In genomic region chr3:174633342-174633741, GRCh38 we compare ENCODE assay signal across 38 cellular contexts.
"Had no signal": no experiment of that assay in that cellular context is flagged by ENCODE, and none has a peak within 500 bp of the region (broad histone marks: within the 10 kb centered on the region; RNA-seq: fewer than 3 reads in every experiment).

No MANE protein-coding gene starts in this region.

- H3K9me3 Mint-ChIP-seq: activated naive CD8-positive, alpha-beta T cell treated with anti-CD3 and anti-CD28 coated beads for 36 hours; activated naive CD8-positive, alpha-beta T cell treated with anti-CD3 and anti-CD28 coated beads, Interleukin-2, amount 10 ng/mL, durations not matched to agents 7 days and 5 days; activated naive CD8-positive, alpha-beta T cell treated with anti-CD3 and anti-CD28 coated beads, Interleukin-2, amount 50 U/mL, for 24 hours; activated T-helper 1 cell treated with anti-CD3 and anti-CD28 coated beads, Interleukin-12 subunit alpha, Interleukin-12 subunit beta, Interleukin-2, Interleukin-4 antibody, amounts not matched to agents 30 ng/mL and 10 ng/mL and 1 ng/mL, durations not matched to agents 14 hours and 24 hours and 36 hours; activated T-helper 2 cell treated with anti-CD3 and anti-CD28 coated beads, Interferon-gamma antibody, Interleukin-2, Interleukin-4, amounts not matched to agents 10 μg/mL and 5 μg/mL and 100 μg/mL, durations not matched to agents 14 hours and 24 hours and 36 hours had no signal

- H3K27me3 ChIP-seq: adrenal gland, ascending aorta, body of pancreas, brain microvascular endothelial cell, breast epithelium, cardiac muscle cell had no signal

- H3K4me3 Mint-ChIP-seq: activated naive CD4-positive, alpha-beta T cell treated with anti-CD3 and anti-CD28 coated beads for 36 hours; activated naive CD4-positive, alpha-beta T cell treated with anti-CD3 and anti-CD28 coated beads, Interleukin-2, amount 10 ng/mL, durations not matched to agents 7 days and 5 days; activated naive CD4-positive, alpha-beta T cell treated with anti-CD3 and anti-CD28 coated beads, Interleukin-2, amount 50 U/mL, for 24 hours; activated naive CD8-positive, alpha-beta T cell; activated naive CD8-positive, alpha-beta T cell treated with anti-CD3 and anti-CD28 coated beads for 36 hours; activated naive CD8-positive, alpha-beta T cell treated with anti-CD3 and anti-CD28 coated beads, Interleukin-2, amount 10 ng/mL, durations not matched to agents 7 days and 5 days; activated naive CD8-positive, alpha-beta T cell treated with anti-CD3 and anti-CD28 coated beads, Interleukin-2, amount 50 U/mL, for 24 hours; activated T-cell treated with anti-CD3 and anti-CD28 coated beads, Interleukin-2, amount 50 U/mL, for 24 hours; activated T-cell treated with anti-CD3 and anti-CD28 coated beads, Interleukin-2, amount 50 U/mL, for 4 hours; activated T-cell treated with anti-CD3 and anti-CD28 coated beads, Interleukin-2, amount 50 U/mL, for 72 hours; activated T-helper 1 cell treated with anti-CD3 and anti-CD28 coated beads, Interleukin-12 subunit alpha, Interleukin-12 subunit beta, Interleukin-2, Interleukin-4 antibody, amounts not matched to agents 30 ng/mL and 10 ng/mL and 1 ng/mL, durations not matched to agents 14 hours and 24 hours and 36 hours; activated T-helper 17 cell treated with anti-CD3 and anti-CD28 coated beads, Interleukin-2, amount 50 U/mL, for 72 hours; brain; central memory CD8-positive, alpha-beta T cell had no signal

- H3K4me3 ChIP-seq: adrenal gland, ascending aorta, body of pancreas, breast epithelium, cardiac muscle cell had no signal

- H3K27ac Mint-ChIP-seq: activated naive CD4-positive, alpha-beta T cell treated with anti-CD3 and anti-CD28 coated beads for 36 hours; activated naive CD4-positive, alpha-beta T cell treated with anti-CD3 and anti-CD28 coated beads, Interleukin-2, amount 10 ng/mL, durations not matched to agents 7 days and 5 days; activated naive CD4-positive, alpha-beta T cell treated with anti-CD3 and anti-CD28 coated beads, Interleukin-2, amount 50 U/mL, for 24 hours; activated naive CD4-positive, alpha-beta T cell treated with anti-CD3 and anti-CD28 coated beads, Interleukin-2, amount 50 U/mL, for 72 hours; activated naive CD8-positive, alpha-beta T cell; activated naive CD8-positive, alpha-beta T cell treated with anti-CD3 and anti-CD28 coated beads for 36 hours; activated naive CD8-positive, alpha-beta T cell treated with anti-CD3 and anti-CD28 coated beads, Interleukin-2, amount 10 ng/mL, durations not matched to agents 7 days and 5 days; activated naive CD8-positive, alpha-beta T cell treated with anti-CD3 and anti-CD28 coated beads, Interleukin-2, amount 50 U/mL, for 24 hours; activated T-cell treated with anti-CD3 and anti-CD28 coated beads, Interleukin-2, amount 50 U/mL, for 24 hours; activated T-cell treated with anti-CD3 and anti-CD28 coated beads, Interleukin-2, amount 50 U/mL, for 72 hours; activated T-helper 1 cell treated with anti-CD3 and anti-CD28 coated beads, Interleukin-12 subunit alpha, Interleukin-12 subunit beta, Interleukin-2, Interleukin-4 antibody, amounts not matched to agents 30 ng/mL and 10 ng/mL and 1 ng/mL, durations not matched to agents 14 hours and 24 hours and 36 hours; activated T-helper 17 cell treated with anti-CD3 and anti-CD28 coated beads, Interleukin-2, amount 50 U/mL, for 72 hours; activated T-helper 2 cell treated with anti-CD3 and anti-CD28 coated beads, Interferon-gamma antibody, Interleukin-2, Interleukin-4, amounts not matched to agents 10 μg/mL and 5 μg/mL and 100 μg/mL, durations not matched to agents 14 hours and 24 hours and 36 hours; brain had no signal

- H3K27ac ChIP-seq: adrenal gland, ascending aorta, body of pancreas, brain microvascular endothelial cell, breast epithelium, cardiac muscle cell had no signal

- H3K27me3 Mint-ChIP-seq: activated naive CD4-positive, alpha-beta T cell treated with anti-CD3 and anti-CD28 coated beads, Interleukin-2, amount 10 ng/mL, durations not matched to agents 7 days and 5 days; activated naive CD4-positive, alpha-beta T cell treated with anti-CD3 and anti-CD28 coated beads, Interleukin-2, amount 50 U/mL, for 24 hours; activated naive CD8-positive, alpha-beta T cell; activated naive CD8-positive, alpha-beta T cell treated with anti-CD3 and anti-CD28 coated beads, Interleukin-2, amount 10 ng/mL, durations not matched to agents 7 days and 5 days; activated naive CD8-positive, alpha-beta T cell treated with anti-CD3 and anti-CD28 coated beads, Interleukin-2, amount 50 U/mL, for 24 hours; activated T-cell treated with anti-CD3 and anti-CD28 coated beads, Interleukin-2, amount 50 U/mL, for 24 hours; activated T-helper 17 cell treated with anti-CD3 and anti-CD28 coated beads, Interleukin-2, amount 50 U/mL, for 72 hours; brain; central memory CD8-positive, alpha-beta T cell had no signal

- H3K4me1 Mint-ChIP-seq: activated naive CD4-positive, alpha-beta T cell treated with anti-CD3 and anti-CD28 coated beads, Interleukin-2, amount 10 ng/mL, durations not matched to agents 7 days and 5 days; activated naive CD4-positive, alpha-beta T cell treated with anti-CD3 and anti-CD28 coated beads, Interleukin-2, amount 50 U/mL, for 24 hours; activated naive CD8-positive, alpha-beta T cell treated with anti-CD3 and anti-CD28 coated beads for 36 hours; activated naive CD8-positive, alpha-beta T cell treated with anti-CD3 and anti-CD28 coated beads, Interleukin-2, amount 10 ng/mL, durations not matched to agents 7 days and 5 days; activated naive CD8-positive, alpha-beta T cell treated with anti-CD3 and anti-CD28 coated beads, Interleukin-2, amount 50 U/mL, for 24 hours; activated T-helper 17 cell treated with anti-CD3 and anti-CD28 coated beads, Interleukin-2, amount 50 U/mL, for 72 hours; brain; central memory CD8-positive, alpha-beta T cell had no signal

- ATAC-seq: activated naive CD4-positive, alpha-beta T cell treated with anti-CD3 and anti-CD28 coated beads, Interleukin-2, amount 50 U/mL, for 72 hours; activated naive CD8-positive, alpha-beta T cell treated with anti-CD3 and anti-CD28 coated beads, Interleukin-2, amount 50 U/mL, for 24 hours; activated T-cell treated with anti-CD3 and anti-CD28 coated beads, Interleukin-2, amount 50 U/mL, for 4 hours; activated T-cell treated with anti-CD3 and anti-CD28 coated beads, Interleukin-2, amount 50 U/mL, for 72 hours; activated T-helper 17 cell treated with anti-CD3 and anti-CD28 coated beads, Interleukin-2, amount 50 U/mL, for 72 hours; body of pancreas had no signal

- H3K4me1 ChIP-seq: adrenal gland, ascending aorta, body of pancreas, breast epithelium had no signal

- DNase-seq: activated effector memory CD4-positive, alpha-beta T cell treated with anti-CD3 and anti-CD28 coated beads, Interleukin-2, amount 50 U/mL, for 16 hours; activated effector memory CD4-positive, alpha-beta T cell treated with Interleukin-2 at 50 U/mL for 16 hours; activated gamma-delta T cell; activated gamma-delta T cell treated with Interleukin-2 at 50 U/mL for 16 hours; activated naive CD4-positive, alpha-beta T cell; activated naive CD4-positive, alpha-beta T cell treated with anti-CD3 and anti-CD28 coated beads for 36 hours; activated naive CD4-positive, alpha-beta T cell treated with anti-CD3 and anti-CD28 coated beads, Interleukin-2, amount 10 ng/mL, durations not matched to agents 7 days and 5 days; activated naive CD4-positive, alpha-beta T cell treated with anti-CD3 and anti-CD28 coated beads, Interleukin-2, amount 50 U/mL, for 16 hours; activated naive CD4-positive, alpha-beta T cell treated with Interleukin-2 at 50 U/mL for 16 hours; activated naive CD8-positive, alpha-beta T cell treated with anti-CD3 and anti-CD28 coated beads for 36 hours; activated naive CD8-positive, alpha-beta T cell treated with anti-CD3 and anti-CD28 coated beads, Interleukin-2, amount 10 ng/mL, durations not matched to agents 7 days and 5 days; activated naive CD8-positive, alpha-beta T cell treated with anti-CD3 and anti-CD28 coated beads, Interleukin-2, amount 50 U/mL, for 24 hours; activated T-cell treated with anti-CD3 and anti-CD28 coated beads, Interleukin-2, amount 50 U/mL, for 1 hour; activated T-cell treated with anti-CD3 and anti-CD28 coated beads, Interleukin-2, amount 50 U/mL, for 24 hours; activated T-cell treated with anti-CD3 and anti-CD28 coated beads, Interleukin-2, amount 50 U/mL, for 4 hours; activated T-cell treated with anti-CD3 and anti-CD28 coated beads, Interleukin-2, amount 50 U/mL, for 48 hours; activated T-cell treated with anti-CD3 and anti-CD28 coated beads, Interleukin-2, amount 50 U/mL, for 72 hours; adrenal gland; amniotic stem cell; amygdala; anterior cingulate cortex; aorta; body of pancreas; brain microvascular endothelial cell; caudate nucleus; central memory CD4-positive, alpha-beta T cell; cerebellar nuclear complex had no signal

- H3K36me3 ChIP-seq: adrenal gland, ascending aorta, brain microvascular endothelial cell, breast epithelium, cardiac muscle cell had no signal

- H3K36me3 Mint-ChIP-seq: activated naive CD4-positive, alpha-beta T cell treated with anti-CD3 and anti-CD28 coated beads, Interleukin-2, amount 10 ng/mL, durations not matched to agents 7 days and 5 days; activated naive CD4-positive, alpha-beta T cell treated with anti-CD3 and anti-CD28 coated beads, Interleukin-2, amount 50 U/mL, for 24 hours; activated naive CD4-positive, alpha-beta T cell treated with anti-CD3 and anti-CD28 coated beads, Interleukin-2, amount 50 U/mL, for 72 hours; activated naive CD8-positive, alpha-beta T cell; activated naive CD8-positive, alpha-beta T cell treated with anti-CD3 and anti-CD28 coated beads for 36 hours; activated naive CD8-positive, alpha-beta T cell treated with anti-CD3 and anti-CD28 coated beads, Interleukin-2, amount 10 ng/mL, durations not matched to agents 7 days and 5 days; brain had no signal

- H3K9me3 ChIP-seq: adrenal gland, ascending aorta, body of pancreas, breast epithelium had no signal
